Comparison of ENCODE assay signal across 17 cellular contexts in the genomic region with DNA sequence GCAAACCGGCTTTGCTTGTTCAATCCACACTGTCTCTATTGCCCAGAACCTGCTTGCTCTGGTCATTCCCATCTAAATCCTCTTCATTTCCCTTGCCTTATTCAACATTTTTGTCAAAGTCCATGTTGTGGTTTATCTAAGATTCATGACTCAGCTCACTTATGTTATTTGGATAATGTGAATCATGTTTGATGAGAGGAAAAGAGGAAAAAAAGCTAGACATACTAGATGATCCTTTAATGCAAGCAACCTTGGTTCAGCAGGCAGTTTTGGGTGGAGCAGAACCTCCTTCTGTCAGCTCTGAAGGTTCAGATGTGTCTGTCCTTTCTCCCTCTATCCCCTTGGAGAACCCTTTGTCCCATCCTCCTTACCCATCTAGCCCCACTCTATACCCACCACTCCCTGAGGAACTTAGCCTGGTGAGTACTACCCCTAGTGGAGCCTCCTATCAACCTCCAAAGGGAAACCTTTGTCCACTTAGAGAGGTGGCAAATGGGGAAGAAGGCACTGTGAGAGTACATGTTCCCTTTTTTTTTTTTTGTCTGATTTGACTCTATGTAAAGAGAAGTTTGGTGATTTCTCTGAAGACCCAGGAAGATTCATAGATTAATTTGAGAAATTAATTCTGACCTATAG. TPM values are rescaled to one million over a fixed set of nuclear protein-coding genes. Genes with fewer than 3 reads are reported as not detected.
DNase-seq lines count a peak whose midpoint lies in the region; ATAC-seq and TF ChIP-seq lines count a peak whose summit lies in the region.
"Had no signal": no experiment of that assay in that cellular context is flagged by ENCODE, and none has a peak within 500 bp of the region (broad histone marks: within the 10 kb centered on the region; RNA-seq: fewer than 3 reads in every experiment).

No MANE protein-coding gene starts in this region.

- intact Hi-C loops in IMR-90 (cut with micrococcal nuclease) (no loop called here), head of caudate nucleus (cut with DNase I) (no loop called here)

- POLR2A ChIA-PET in IMR-90 (lab: Charles Lee; ENCODE audit: unreplicated experiment) = no interaction called here

- H3K18ac ChIP-seq in IMR-90 (ENCODE audit: low read depth, low read length) = peak overlapping the region; percentile 80; the same call in 1 of the 2 replicates

- H3K56ac ChIP-seq in IMR-90 (ENCODE audit: extremely low read depth, insufficient read depth, low read length) = no peak overlapping the region; the same call in 1 of the 2 replicates

- H2BK120ac ChIP-seq in IMR-90 (ENCODE audit: low read depth, low read length) = peak overlapping the region; percentile 78; the same call in 1 of the 2 replicates

- H3K36me3 ChIP-seq in IMR-90 (ENCODE audit: control insufficient read depth, insufficient read depth, low read length) = no peaks in the 10 kb centered on the region
- H3K36me3 ChIP-seq: colonic mucosa, thoracic aorta had no signal

- ATAC-seq in IMR-90 (ENCODE audit: low read depth) = peak; percentile 75
- no peak for ATAC-seq in GM21526 (IDR thresholded peaks at IDR 0.05; ENCODE audit: low FRiP score, unreplicated experiment)
- ATAC-seq in HG02938 (IDR thresholded peaks at IDR 0.05; ENCODE audit: unreplicated experiment) = no peak
- ATAC-seq: heart right ventricle had no signal

- no peaks in the 10 kb centered on the region for H3K27me3 ChIP-seq in IMR-90 (ENCODE audit: control insufficient read depth, insufficient read depth, low read length)
- H3K27me3 ChIP-seq: colonic mucosa, heart right ventricle had no signal

- no peaks in the 10 kb centered on the region for H3K9me3 ChIP-seq in IMR-90 (ENCODE audit: control insufficient read depth, insufficient read depth, low read length)
- H3K9me3 ChIP-seq: colonic mucosa, heart right ventricle, thoracic aorta had no signal

- peak overlapping the region; percentile 27; the same call in 1 of the 2 replicates for H3K4me2 ChIP-seq in IMR-90 (ENCODE audit: low read depth, low read length)

- no peak overlapping the region for H2AK9ac ChIP-seq in IMR-90 (replicated peaks; ENCODE audit: low read depth, low read length, poor library complexity)

- dilution Hi-C loops in IMR-90 (cut with HindIII; ENCODE audit: low sequenced_read_pairs, unreplicated experiment) = no loop called here

- TF ChIP-seq POLR2A in IMR-90 (IDR thresholded peaks at IDR 0.05; ENCODE audit: low read depth, low read length) = no peak

- peaks cover 7% of the 10 kb centered on the region; the same call in 1 of the 2 replicates for H3K4me1 ChIP-seq in IMR-90 (ENCODE audit: control insufficient read depth, insufficient read depth, low read length)
- H3K4me1 ChIP-seq: colonic mucosa had no signal

- peak overlapping the region; percentile 41; the same call in 1 of the 3 replicates for H2BK15ac ChIP-seq in IMR-90 (ENCODE audit: low read depth, low read length)

- in situ Hi-C loops in IMR-90 (cut with MboI; ENCODE audit: low sequenced_read_pairs) = no loop called here

- H2AK5ac ChIP-seq in IMR-90 (ENCODE audit: low read depth, low read length) = 0 out of 2 replicates have a peak overlapping the region, but pooled peaks have one; percentile 26

- peak overlapping the region; percentile 29; the same call in 1 of the 2 replicates for H3K4ac ChIP-seq in IMR-90 (ENCODE audit: low read depth, low read length)

- H3K27ac ChIP-seq in IMR-90 (ENCODE audit: insufficient read depth, low read length) = no peak overlapping the region
- H3K27ac ChIP-seq: colonic mucosa, heart right ventricle, thoracic aorta had no signal

- no peak overlapping the region for H2BK5ac ChIP-seq in IMR-90 (ENCODE audit: low read depth, low read length, poor library complexity, severe bottlenecking)

- H3K14ac ChIP-seq in IMR-90 (replicated peaks; ENCODE audit: low read depth, low read length) = 0 out of 2 replicates have a peak overlapping the region, but pooled peaks have one; percentile 36

- peak overlapping the region in 1 of 2 experiments; percentile 61; a peak in 1 of 4 replicates for H4K8ac ChIP-seq in IMR-90 (ENCODE audit: low read depth in 2 of 2, low read length in 2 of 2)

- H3K4me3 ChIP-seq in AG10803 (ENCODE audit: low read length) (no peak overlapping the region), IMR-90 (ENCODE audit: insufficient read depth, low read depth, low read length) (no peak overlapping the region)
- H3K4me3 ChIP-seq: colonic mucosa, heart right ventricle, lung, thoracic aorta had no signal

- H3K79me1 ChIP-seq in IMR-90 (ENCODE audit: low read depth in 1 of 2, low read length in 2 of 2) = 0 out of 4 replicates have a peak, but pooled peaks cover 0 to 5% of the 10 kb centered on the region in 2 experiments

- peak overlapping the region; percentile 76 for H2AFZ ChIP-seq in IMR-90 (replicated peaks; ENCODE audit: low read length, poor library complexity)

- H4K5ac ChIP-seq in IMR-90 (ENCODE audit: low read depth, low read length) = peak overlapping the region; percentile 78; the same call in 1 of the 2 replicates

- H4K20me1 ChIP-seq in IMR-90 (ENCODE audit: insufficient read depth, low read length) = no peaks in the 10 kb centered on the region

- peak; percentile 39 for DNase-seq in AG10803 (ENCODE audit: low read depth)
- DNase-seq in IMR-90 = peak; percentile 73
- DNase-seq in amniotic epithelial cell (ENCODE audit: low read depth) = peak; percentile 50
- DNase-seq in kidney tubule cell (ENCODE audit: low spot score) = peak; percentile 59
- DNase-seq in head of caudate nucleus = no peak
- no peak for DNase-seq in GM10266 (ENCODE audit: extremely low spot score)
- DNase-seq: activated CD4-positive, alpha-beta T cell treated with anti-CD3 and anti-CD28 coated beads for 48 hours; activated gamma-delta T cell; CD8-positive, alpha-beta memory T cell; colonic mucosa; heart right ventricle; NCI-H446; retina had no signal

- CTCF ChIA-PET in IMR-90 (lab: Yijun Ruan, JAX) = interaction anchor here (0.6 kb wide), 1 partner anchor 55 kb away, joined by 5 read pairs; no protein-coding TSS in a partner anchor

- TF ChIP-seq RAD21 in IMR-90 (IDR thresholded peaks at IDR 0.05; ENCODE audit: low read length) = no peak

- H4K91ac ChIP-seq in IMR-90 (ENCODE audit: insufficient read depth, low read depth, low read length) = 0 out of 2 replicates have a peak overlapping the region, but pooled peaks have one; percentile 16

- WGBS in IMR-90 (ENCODE audit: extremely low coverage in 2 of 2, insufficient read length in 1 of 2), 2 experiments = no CpG with 5 or more reads among the region's 1 CpG

- no peak overlapping the region for H2BK20ac ChIP-seq in IMR-90 (ENCODE audit: low read depth, low read length)

- H3K9ac ChIP-seq in IMR-90 (ENCODE audit: low read depth, low read length) = no peak overlapping the region

- BruUV-seq in IMR-90 (replicated peaks; lab: Mats Ljungman, UMichigan) = no TSS peak

- no peak overlapping the region for H3K23ac ChIP-seq in IMR-90 (ENCODE audit: low read depth, low read length)

- TF ChIP-seq CTCF in AG10803 (conservative IDR thresholded peaks at IDR 0.05; ENCODE audit: low read length) = no peak
- TF ChIP-seq CTCF in IMR-90 (conservative IDR thresholded peaks at IDR 0.05; ENCODE audit: low read depth, low read length) = no peak
- TF ChIP-seq CTCF in GM10266 (IDR thresholded peaks at IDR 0.05; ENCODE audit: control insufficient read depth, insufficient read depth, low read depth, missing control alignments) = no peak

- no peaks in the 10 kb centered on the region for H3K9me1 ChIP-seq in IMR-90 (ENCODE audit: insufficient read depth, low read length)

TF ChIP-seq in IMR-90, 13 proteins besides CTCF, POLR2A, EP300 and RAD21:
- TF ChIP-seq FOS (IDR thresholded peaks at IDR 0.05; ENCODE audit: low read depth, low read length) = peak; percentile 43; the same call in 1 of the 2 replicates
- TF ChIP-seq MAFK (IDR thresholded peaks at IDR 0.05; ENCODE audit: low read depth, low read length) = peak; percentile 40; the same call in 1 of the 2 replicates
- no peak for TF ChIP-seq MAZ (IDR thresholded peaks at IDR 0.05; ENCODE audit: borderline replicate concordance, low read depth, low read length)
- TF ChIP-seq CEBPB (IDR thresholded peaks at IDR 0.05; ENCODE audit: low read depth, low read length) = no peak

RNA-seq across cellular contexts. Expression of a gene that starts 2.1 kb away (rescaled TPM):
- total RNA-seq in IMR-90 (2012; rRNA removed) = 4.1 and 6.4 TPM in 2 replicates
- 1.2 and 1.9 TPM in 2 replicates for polyA plus RNA-seq in IMR-90 (2012; rRNA removed)
- polyA plus RNA-seq in IMR-90 (2012; cell fraction: cytosol; rRNA removed) = 0.10 and 0.27 TPM in 2 replicates
- 0.36 and 4.8 TPM in 2 replicates for polyA plus RNA-seq in IMR-90 (2012; cell fraction: nucleus; rRNA removed; ENCODE audit: low replicate concordance)

RNA-seq across cellular contexts. Expression of a gene that starts 32.5 kb away (rescaled TPM):
- 9.5 and 15.6 TPM in 2 replicates for total RNA-seq in IMR-90 (2012; rRNA removed)
- polyA plus RNA-seq in IMR-90 (2012; rRNA removed) = 1.6 and 1.9 TPM in 2 replicates
- 0.09 and 0.15 TPM in 2 replicates for polyA plus RNA-seq in IMR-90 (2012; cell fraction: cytosol; rRNA removed)
- polyA plus RNA-seq in IMR-90 (2012; cell fraction: nucleus; rRNA removed; ENCODE audit: low replicate concordance) = 0.07 and 0.66 TPM in 2 replicates

Comparison
In these comparisons a context has a peak if more than half of its experiments do, and no peak if none do; other contexts are left out.
1. DNase-seq: peak in AG10803 (single experiment), IMR-90 (single experiment), amniotic epithelial cell (single experiment) and kidney tubule cell (single experiment); none in head of caudate nucleus (0 of 42) and GM10266 (single experiment).